In genomic region chr3:127672429-127673190, GRCh38 we compare ENCODE assay signal across 8 cellular contexts. TPM values are rescaled to one million over a fixed set of nuclear protein-coding genes. Genes with fewer than 3 reads are reported as not detected.
DNase-seq lines count a peak whose midpoint lies in the region; ATAC-seq, FAIRE-seq and TF ChIP-seq lines count a peak whose summit lies in the region.

Gene ABTB1 (plus strand): TSS chr3:127672952. CDS start chr3:127673026, 74 bp downstream.

- CTCF ChIA-PET in endothelial cell of umbilical vein (lab: Charles Lee): no interaction called here

- no peaks in the 10 kb centered on the region for H3K79me2 ChIP-seq in endothelial cell of umbilical vein (ENCODE audit: control insufficient read depth, insufficient read depth, low read length)

- DNase-seq in HL-60 (ENCODE audit: low read depth in 1 of 2, low spot score in 1 of 2) (peak; percentile 69 to 81), NOMO-1 treated with dmso at 0.1 percent for 144 hours (lab: John Stamatoyannopoulos, UW; ENCODE audit: unreplicated experiment) (peak; percentile 77), endothelial cell of umbilical vein (ENCODE audit: low read depth, low spot score) (peak; percentile 25)
- DNase-seq in activated CD8-positive, alpha-beta memory T cell treated with anti-CD3 and anti-CD28 coated beads, Interleukin-2, amount 50 U/mL, for 24 hours (ENCODE audit: extremely low read depth): peak; percentile 57
- DNase-seq in stimulated activated CD8-positive, alpha-beta memory T cell treated with anti-CD3 and anti-CD28 coated beads, Interleukin-4, amount 100 ng/mL, for 1 hour (ENCODE audit: low read depth in 2 of 2, low spot score in 1 of 2): peak; percentile 54 to 75

- no peak for TF ChIP-seq CTCF in C4-2B (conservative IDR thresholded peaks at IDR 0.05)
- TF ChIP-seq CTCF in HL-60 (IDR thresholded peaks at IDR 0.05; ENCODE audit: insufficient read depth, low read length): no peak
- no peak for TF ChIP-seq CTCF in endothelial cell of umbilical vein (IDR thresholded peaks at IDR 0.05; ENCODE audit: extremely low read depth in 1 of 2, insufficient read depth in 1 of 2, low read depth in 1 of 2, low read length in 2 of 2)

- no peaks in the 10 kb centered on the region for H3K9me1 ChIP-seq in endothelial cell of umbilical vein (replicated peaks; ENCODE audit: control insufficient read depth, extremely low read depth, insufficient read depth, low read length)

- POLR2A ChIA-PET in endothelial cell of umbilical vein (lab: Charles Lee): no interaction called here

- H3K9ac ChIP-seq in endothelial cell of umbilical vein (replicated peaks; ENCODE audit: extremely low read depth, insufficient read depth, low read length): peak within 1 kb of the TSS; percentile 56

- no peaks in the 10 kb centered on the region for H3K27me3 ChIP-seq in HL-60 (ENCODE audit: insufficient read depth, poor library complexity, severe bottlenecking)
- H3K27me3 ChIP-seq in endothelial cell of umbilical vein (ENCODE audit: control insufficient read depth in 2 of 2, insufficient read depth in 2 of 2, low read length in 2 of 2): no peaks in the 10 kb centered on the region
- H3K27me3 ChIP-seq in mononuclear cell (ENCODE audit: insufficient read depth, low read length): no peaks in the 10 kb centered on the region

- ATAC-seq in GM19397 (IDR thresholded peaks at IDR 0.05; ENCODE audit: unreplicated experiment): peak; percentile 76

- H3K27ac ChIP-seq in C4-2B (peak within 1 kb of the TSS; percentile 75), HL-60 (replicated peaks) (peak within 1 kb of the TSS; percentile 88), endothelial cell of umbilical vein (ENCODE audit: insufficient read depth, low read depth, low read length) (peak within 1 kb of the TSS; percentile 10)

- BruUV-seq in endothelial cell of umbilical vein (replicated peaks; lab: Mats Ljungman, UMichigan): TSS peak; percentile 73

- peak within 1 kb of the TSS; percentile 62 for H3K4me2 ChIP-seq in endothelial cell of umbilical vein (ENCODE audit: insufficient read depth, low read length)

- FAIRE-seq in endothelial cell of umbilical vein (lab: Jason Lieb, UNC): peak; percentile 62

- H4K20me1 ChIP-seq in endothelial cell of umbilical vein (replicated peaks; ENCODE audit: control insufficient read depth, extremely low read depth, insufficient read depth, low read length): no peaks in the 10 kb centered on the region

- H3K4me1 ChIP-seq in endothelial cell of umbilical vein (ENCODE audit: control insufficient read depth, extremely low read depth, insufficient read depth, low read length): peaks cover 5% of the 10 kb centered on the region
- H3K4me1 ChIP-seq in mononuclear cell (ENCODE audit: insufficient read depth, low read length): peaks cover 52% of the 10 kb centered on the region

- H3K9me3 ChIP-seq in endothelial cell of umbilical vein (replicated peaks; ENCODE audit: control insufficient read depth, insufficient read depth, low read length) (no peaks in the 10 kb centered on the region), mononuclear cell (ENCODE audit: low read depth, low read length) (no peaks in the 10 kb centered on the region)

- peak; percentile 30 for TF ChIP-seq POLR2A in endothelial cell of umbilical vein (IDR thresholded peaks at IDR 0.05; ENCODE audit: low read depth, low read length)

- intact Hi-C loops in endothelial cell of umbilical vein (cut with micrococcal nuclease): no loop called here

- dilution Hi-C loops in endothelial cell of umbilical vein (cut with MboI; ENCODE audit: extremely low pct_ligation_motif_present, low sequenced_read_pairs): no loop called here

- H3K4me3 ChIP-seq in HL-60 (replicated peaks; ENCODE audit: insufficient read depth, low read length) (peak within 1 kb of the TSS; percentile 80), endothelial cell of umbilical vein (replicated peaks in 1 of 3; ENCODE audit: insufficient read depth in 1 of 3, low read depth in 1 of 3, low read length in 3 of 3) (peak within 1 kb of the TSS; percentile 55 to 73 (median 65)), mononuclear cell (ENCODE audit: low read length) (peak within 1 kb of the TSS; percentile 82)

- H2AFZ ChIP-seq in endothelial cell of umbilical vein (ENCODE audit: low read depth, low read length): peak within 1 kb of the TSS; percentile 95

- H3K36me3 ChIP-seq in endothelial cell of umbilical vein (ENCODE audit: control insufficient read depth in 2 of 2, extremely low read depth in 1 of 2, insufficient read depth in 2 of 2, low read length in 2 of 2): no peaks in the 10 kb centered on the region

TF ChIP-seq in endothelial cell of umbilical vein, 7 proteins besides CTCF, POLR2A, EP300 and RAD21:
- peak; percentile 62 for TF ChIP-seq POLR2AphosphoS5 (IDR thresholded peaks at IDR 0.05; ENCODE audit: insufficient read depth, low read depth, low read length)
- no peak for TF ChIP-seq EZH2 (IDR thresholded peaks at IDR 0.05; ENCODE audit: borderline replicate concordance, low read depth, low read length, severe bottlenecking)

RNA-seq across cellular contexts. Expression of gene ABTB1, which starts in this region (rescaled TPM):
- 14.0 and 15.2 TPM in 2 replicates for total RNA-seq in endothelial cell of umbilical vein
- 24.4 and 25.1 TPM in 2 replicates for polyA plus RNA-seq in endothelial cell of umbilical vein
- 11.2 and 14.4 TPM in 2 replicates for polyA plus RNA-seq in endothelial cell of umbilical vein (2011; cell fraction: cytosol; rRNA removed)
- polyA plus RNA-seq in endothelial cell of umbilical vein (2011; cell fraction: nucleus; rRNA removed): 79.4 and 95.5 TPM in 2 replicates
- polyA plus RNA-seq in endothelial cell of umbilical vein (2012): 8.3 and 9.9 TPM in 2 replicates
- polyA minus RNA-seq in endothelial cell of umbilical vein: 8.4 and 11.9 TPM in 2 replicates
- 23.7 TPM for polyA minus RNA-seq in endothelial cell of umbilical vein (2011; cell fraction: cytosol; rRNA and poly(A)+ RNA removed)
- polyA minus RNA-seq in endothelial cell of umbilical vein (2011; cell fraction: nucleus; rRNA and poly(A)+ RNA removed): 14.9 and 19.1 TPM in 2 replicates
- total RNA-seq in mononuclear cell: 27.3 TPM

Comparison
In these comparisons a context has a peak if more than half of its experiments do, and no peak if none do; other contexts are left out.
1. Peak in every context shown above with its lines: DNase-seq, ATAC-seq, H3K4me3 ChIP-seq and H3K27ac ChIP-seq.
2. H3K27ac ChIP-seq: peak in every context shown above with its lines; median percentile 88 in HL-60; 75 in C4-2B; 10 in endothelial cell of umbilical vein.
3. DNase-seq: peak in every context shown above with its lines; median percentile 77 in NOMO-1 treated with dmso at 0.1 percent for 144 hours; 75 in HL-60; 64 in stimulated activated CD8-positive, alpha-beta memory T cell treated with anti-CD3 and anti-CD28 coated beads, Interleukin-4, amount 100 ng/mL, for 1 hour; 57 in activated CD8-positive, alpha-beta memory T cell treated with anti-CD3 and anti-CD28 coated beads, Interleukin-2, amount 50 U/mL, for 24 hours; 25 in endothelial cell of umbilical vein.